ENCODE assay signal across 10 cellular contexts in genomic region chr17:82100502-82101298, GRCh38. TPM values are rescaled to one million over a fixed set of nuclear protein-coding genes. Genes with fewer than 3 reads are reported as not detected.
DNase-seq lines count a peak whose midpoint lies in the region; ATAC-seq and TF ChIP-seq lines count a peak whose summit lies in the region.
"Had no signal": no experiment of that assay in that cellular context is flagged by ENCODE, and none has a peak within 500 bp of the region (broad histone marks: within the 10 kb centered on the region; RNA-seq: fewer than 3 reads in every experiment).

No MANE protein-coding gene starts in this region.

- H3K9me3 ChIP-seq in Panc1 (ENCODE audit: control insufficient read depth, insufficient read depth, low read depth, low read length): no peaks in the 10 kb centered on the region
- no peaks in the 10 kb centered on the region for H3K9me3 ChIP-seq in right cardiac atrium (ENCODE audit: control insufficient read depth, low read length)
- no peaks in the 10 kb centered on the region for H3K9me3 ChIP-seq in upper lobe of right lung
- H3K9me3 ChIP-seq: heart left ventricle had no signal

- peaks cover 6% of the 10 kb centered on the region for H3K36me3 Mint-ChIP-seq in activated naive CD4-positive, alpha-beta T cell treated with anti-CD3 and anti-CD28 coated beads for 36 hours (ENCODE audit: low read depth)
- peaks cover 0 to 4% of the 10 kb centered on the region in 2 donors for H3K36me3 Mint-ChIP-seq in activated naive CD4-positive, alpha-beta T cell treated with anti-CD3 and anti-CD28 coated beads, Interleukin-2, amount 50 U/mL, for 72 hours

- no peaks in the 10 kb centered on the region for H3K27me3 Mint-ChIP-seq in activated naive CD4-positive, alpha-beta T cell treated with anti-CD3 and anti-CD28 coated beads for 36 hours (ENCODE audit: low read depth)

- WGBS in right cardiac atrium: 89% methylated on average over 35 of the region's 35 CpGs

- in situ Hi-C loops in Panc1 (cut with HindIII; ENCODE audit: low pct_unique_long_range_greater_than_20kb, low sequenced_read_pairs): no loop called here

- peak overlapping the region; percentile 80 for H3K4me3 Mint-ChIP-seq in activated naive CD4-positive, alpha-beta T cell treated with anti-CD3 and anti-CD28 coated beads for 36 hours

- H3K9me3 Mint-ChIP-seq in activated naive CD4-positive, alpha-beta T cell treated with anti-CD3 and anti-CD28 coated beads for 36 hours: no peaks in the 10 kb centered on the region
- H3K9me3 Mint-ChIP-seq in activated naive CD4-positive, alpha-beta T cell treated with anti-CD3 and anti-CD28 coated beads, Interleukin-2, amount 50 U/mL, for 72 hours: no peaks in the 10 kb centered on the region

- POLR2A ChIA-PET in Panc1 (lab: Charles Lee): interaction anchor here (0.6 kb wide), 1 partner anchor 39 kb away, joined by 3 read pairs; no protein-coding TSS in a partner anchor

- no peak for TF ChIP-seq CTCF in Panc1 (IDR thresholded peaks at IDR 0.05)
- TF ChIP-seq CTCF in upper lobe of right lung (IDR thresholded peaks at IDR 0.05): no peak

- BruUV-seq in Panc1 (replicated peaks; lab: Mats Ljungman, UMichigan): no TSS peak

- CTCF ChIA-PET in activated naive CD4-positive, alpha-beta T cell treated with anti-CD3 and anti-CD28 coated beads for 36 hours (lab: Charles Lee): interaction anchor here (1.2 to 1.3 kb wide), 2 partner anchors 8 to 70 kb away, joined by 3 to 4 read pairs; no protein-coding TSS in a partner anchor
- CTCF ChIA-PET in Panc1 (lab: Charles Lee): interaction anchor here (1.1 kb wide), 1 partner anchor 70 kb away, joined by 3 read pairs; no protein-coding TSS in a partner anchor

- ATAC-seq in activated naive CD4-positive, alpha-beta T cell treated with anti-CD3 and anti-CD28 coated beads, Interleukin-2, amount 50 U/mL, for 72 hours: no peak
- ATAC-seq in Panc1: no peak
- no peak for ATAC-seq in right cardiac atrium
- no peak for ATAC-seq in upper lobe of right lung

- intact Hi-C loops in activated naive CD4-positive, alpha-beta T cell treated with anti-CD3 and anti-CD28 coated beads for 36 hours (cut with micrococcal nuclease): no loop called here
- intact Hi-C loops in Panc1 (cut with micrococcal nuclease; ENCODE audit: unreplicated experiment) (loop anchor here (10.0 kb wide), 1 partner anchor 134 kb away; no protein-coding TSS in a partner anchor), right cardiac atrium (cut with DNase I) (no loop called here), upper lobe of right lung (cut with DNase I) (no loop called here)

- H3K27ac Mint-ChIP-seq in activated naive CD4-positive, alpha-beta T cell treated with anti-CD3 and anti-CD28 coated beads for 36 hours: peak overlapping the region; percentile 50
- H3K27ac Mint-ChIP-seq in activated naive CD4-positive, alpha-beta T cell treated with anti-CD3 and anti-CD28 coated beads, Interleukin-2, amount 50 U/mL, for 72 hours: peak overlapping the region in 1 of 2 donors; percentile 30

- H3K27ac ChIP-seq in Panc1 (ENCODE audit: low read length): peak overlapping the region; percentile 97
- H3K27ac ChIP-seq in right cardiac atrium (ENCODE audit: low read length): no peak overlapping the region
- H3K27ac ChIP-seq in temporal lobe (ENCODE audit: low read depth, low read length): peak overlapping the region; percentile 44
- no peak overlapping the region for H3K27ac ChIP-seq in upper lobe of right lung

- H3K36me3 ChIP-seq in Panc1 (ENCODE audit: control insufficient read depth, insufficient read depth, low read length) (peaks cover 4% of the 10 kb centered on the region), upper lobe of right lung (peaks cover 5% of the 10 kb centered on the region)

- H3K4me1 ChIP-seq in Panc1 (ENCODE audit: control insufficient read depth, insufficient read depth, low read length) (peaks cover 72% of the 10 kb centered on the region), right cardiac atrium (ENCODE audit: control insufficient read depth, insufficient read depth, low read length) (peaks cover 6% of the 10 kb centered on the region), upper lobe of right lung (peaks cover 36% of the 10 kb centered on the region)

- peak overlapping the region in 1 of 2 experiments; percentile 55; a peak in 1 of 4 replicates for H3K4me3 ChIP-seq in Panc1 (ENCODE audit: low read depth in 2 of 2, low read length in 2 of 2)
- no peak overlapping the region for H3K4me3 ChIP-seq in right cardiac atrium (ENCODE audit: low read length)
- H3K4me3 ChIP-seq in upper lobe of right lung: no peak overlapping the region
- H3K4me3 ChIP-seq: heart left ventricle had no signal

- peaks cover 19% of the 10 kb centered on the region for H3K4me1 Mint-ChIP-seq in activated naive CD4-positive, alpha-beta T cell treated with anti-CD3 and anti-CD28 coated beads for 36 hours (ENCODE audit: low read depth)

- no peaks in the 10 kb centered on the region for H3K27me3 ChIP-seq in Panc1 (ENCODE audit: control insufficient read depth, insufficient read depth, low read length)
- H3K27me3 ChIP-seq in right cardiac atrium (ENCODE audit: control insufficient read depth, insufficient read depth): no peaks in the 10 kb centered on the region
- no peaks in the 10 kb centered on the region for H3K27me3 ChIP-seq in upper lobe of right lung
- H3K27me3 ChIP-seq: heart left ventricle had no signal

- no peak for DNase-seq in activated naive CD4-positive, alpha-beta T cell treated with anti-CD3 and anti-CD28 coated beads for 36 hours
- DNase-seq in activated naive CD4-positive, alpha-beta T cell treated with anti-CD3 and anti-CD28 coated beads, Interleukin-2, amount 50 U/mL, for 72 hours (ENCODE audit: low spot score in 2 of 2): no peak
- no peak for DNase-seq in Panc1 (ENCODE audit: low read depth, low spot score)
- DNase-seq in right cardiac atrium: peak in 2 of 3 donors; percentile 54 to 62
- no peak for DNase-seq in medulla oblongata (ENCODE audit: extremely low spot score)
- DNase-seq in hepatic stellate cell (ENCODE audit: low spot score): no peak
- DNase-seq in upper lobe of right lung: no peak
- DNase-seq: AML-193 had no signal

RNA-seq across cellular contexts. Expression of gene FASN, which starts 2.7 kb away (rescaled TPM):
- 100 to 1,000 TPM; 183 to 195 TPM for total RNA-seq in activated naive CD4-positive, alpha-beta T cell treated with anti-CD3 and anti-CD28 coated beads for 36 hours
- 100 to 1,000 TPM in 1 of 2 donors, 10 to 100 TPM in 1; 82.6 to 171 TPM for total RNA-seq in activated naive CD4-positive, alpha-beta T cell treated with anti-CD3 and anti-CD28 coated beads, Interleukin-2, amount 50 U/mL, for 72 hours
- total RNA-seq in Panc1 (2021; ENCODE audit: unreplicated experiment): 956 TPM
- 789 TPM for polyA plus RNA-seq in Panc1 (2012; ENCODE audit: insufficient read length)
- total RNA-seq in right cardiac atrium: 10 to 100 TPM; 14.3 to 71.8 (median 23.4) TPM
- 86.3 TPM for polyA plus RNA-seq in right cardiac atrium
- 127 TPM for total RNA-seq in temporal lobe
- total RNA-seq in upper lobe of right lung: 432 TPM

RNA-seq across cellular contexts. Expression of gene DUS1L, which starts 35.1 kb away (rescaled TPM):
- total RNA-seq in activated naive CD4-positive, alpha-beta T cell treated with anti-CD3 and anti-CD28 coated beads for 36 hours: 100 to 1,000 TPM; 132 to 133 TPM
- total RNA-seq in activated naive CD4-positive, alpha-beta T cell treated with anti-CD3 and anti-CD28 coated beads, Interleukin-2, amount 50 U/mL, for 72 hours: 100 to 1,000 TPM in 1 of 2 donors, 10 to 100 TPM in 1; 86.2 to 103 TPM
- total RNA-seq in Panc1 (2021; ENCODE audit: unreplicated experiment) (115 TPM), right cardiac atrium (10 to 100 TPM; 51.3 to 63.1 (median 58.4) TPM), temporal lobe (13.0 TPM), upper lobe of right lung (82.4 TPM)
- 157 TPM for polyA plus RNA-seq in Panc1 (2012; ENCODE audit: insufficient read length)
- polyA plus RNA-seq in right cardiac atrium: 82.1 TPM

RNA-seq across cellular contexts. Expression of gene GPS1, which starts 49.0 kb away (rescaled TPM):
- total RNA-seq in activated naive CD4-positive, alpha-beta T cell treated with anti-CD3 and anti-CD28 coated beads for 36 hours: 10 to 100 TPM; 91.0 to 91.3 TPM
- 10 to 100 TPM; 60.3 to 77.1 TPM for total RNA-seq in activated naive CD4-positive, alpha-beta T cell treated with anti-CD3 and anti-CD28 coated beads, Interleukin-2, amount 50 U/mL, for 72 hours
- 175 TPM for total RNA-seq in Panc1 (2021; ENCODE audit: unreplicated experiment)
- polyA plus RNA-seq in Panc1 (2012; ENCODE audit: insufficient read length): 263 TPM
- 10 to 100 TPM; 87.1 to 93.7 (median 90.6) TPM for total RNA-seq in right cardiac atrium
- polyA plus RNA-seq in right cardiac atrium: 75.1 TPM
- total RNA-seq in temporal lobe: 52.9 TPM
- total RNA-seq in upper lobe of right lung: 78.0 TPM

RNA-seq across cellular contexts. Expression of gene RFNG, which starts 49.1 kb away (rescaled TPM):
- 10 to 100 TPM; 17.6 to 18.0 TPM for total RNA-seq in activated naive CD4-positive, alpha-beta T cell treated with anti-CD3 and anti-CD28 coated beads for 36 hours
- total RNA-seq in activated naive CD4-positive, alpha-beta T cell treated with anti-CD3 and anti-CD28 coated beads, Interleukin-2, amount 50 U/mL, for 72 hours: 10 to 100 TPM; 21.5 to 24.2 TPM
- total RNA-seq in Panc1 (2021; ENCODE audit: unreplicated experiment): 43.4 TPM
- 54.6 TPM for polyA plus RNA-seq in Panc1 (2012; ENCODE audit: insufficient read length)
- 10 to 100 TPM; 19.0 to 25.1 (median 20.2) TPM for total RNA-seq in right cardiac atrium
- 25.4 TPM for polyA plus RNA-seq in right cardiac atrium
- total RNA-seq in temporal lobe: 23.1 TPM
- 38.5 TPM for total RNA-seq in upper lobe of right lung

Comparison
In these comparisons a context has a peak if more than half of its experiments do, and no peak if none do; other contexts are left out.
1. DNase-seq: peak in right cardiac atrium (2 of 3); none in activated naive CD4-positive, alpha-beta T cell treated with anti-CD3 and anti-CD28 coated beads for 36 hours (single experiment), activated naive CD4-positive, alpha-beta T cell treated with anti-CD3 and anti-CD28 coated beads, Interleukin-2, amount 50 U/mL, for 72 hours (0 of 2), Panc1 (single experiment), medulla oblongata (single experiment), hepatic stellate cell (single experiment) and upper lobe of right lung (single experiment).
2. H3K27ac ChIP-seq: peak in Panc1 (single experiment) and temporal lobe (single experiment); none in right cardiac atrium (single experiment) and upper lobe of right lung (single experiment).